15 cellular contexts compared by ENCODE assay signal in the genomic region with DNA sequence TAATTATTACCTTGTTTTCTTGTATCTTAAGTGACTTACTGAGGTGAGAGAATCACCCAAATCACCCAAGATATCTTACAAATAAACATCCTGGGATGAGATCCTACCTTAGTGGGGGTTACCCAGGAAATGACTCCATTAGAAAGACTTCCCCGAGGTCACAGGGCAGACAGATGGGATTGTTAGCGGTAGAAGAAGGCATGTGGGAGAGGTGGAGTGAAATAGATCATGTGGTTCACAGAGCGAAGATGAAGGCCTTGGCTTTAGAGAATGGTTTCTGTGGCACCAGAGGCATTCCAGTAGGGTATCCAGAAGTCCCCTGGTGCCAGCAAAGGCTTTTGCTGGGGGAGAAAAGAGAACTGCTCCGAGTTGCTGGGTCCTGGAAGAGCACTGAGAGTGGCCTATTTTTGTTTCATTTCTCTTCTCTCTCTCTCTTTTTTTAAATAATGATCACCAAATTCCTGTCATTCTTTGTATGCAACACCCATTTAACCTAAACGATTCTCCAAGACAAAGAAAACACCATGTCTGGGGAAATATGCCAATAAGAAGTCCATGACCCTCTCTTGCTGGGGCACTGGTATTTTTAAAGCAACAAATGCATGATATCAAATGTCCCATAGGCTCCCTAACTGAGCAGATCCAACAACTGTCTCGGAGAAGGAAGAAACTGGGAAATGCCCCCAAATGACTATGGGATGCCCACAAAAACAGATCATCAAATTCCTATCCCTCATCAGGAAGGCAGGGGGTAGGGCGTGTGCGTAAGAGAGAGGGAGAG.
DNase-seq lines count a peak whose midpoint lies in the region; TF ChIP-seq lines count a peak whose summit lies in the region.
"Had no signal": no experiment of that assay in that cellular context is flagged by ENCODE, and none has a peak within 500 bp of the region (broad histone marks: within the 10 kb centered on the region; RNA-seq: fewer than 3 reads in every experiment).

No MANE protein-coding gene starts in this region.

- peak overlapping the region in 1 of 3 experiments; percentile 3 for H3K4me3 Mint-ChIP-seq in nephron
- H3K4me3 Mint-ChIP-seq in CD4-positive, alpha-beta memory T cell, result no peak overlapping the region
- H3K4me3 Mint-ChIP-seq: activated CD4-positive, alpha-beta memory T cell treated with anti-CD3 and anti-CD28 coated beads for 36 hours had no signal

- H3K9me3 ChIP-seq in CD4-positive, alpha-beta memory T cell (ENCODE audit: control insufficient read depth in 1 of 2, low read length in 2 of 2), result no peaks in the 10 kb centered on the region
- H3K9me3 ChIP-seq: ascending aorta had no signal

- H3K27me3 ChIP-seq in CD4-positive, alpha-beta memory T cell (ENCODE audit: insufficient read depth, low read length), result no peaks in the 10 kb centered on the region
- H3K27me3 ChIP-seq: ascending aorta had no signal

- H3K27ac Mint-ChIP-seq in nephron, result peak overlapping the region; percentile 78 to 84 (median 83)
- no peak overlapping the region for H3K27ac Mint-ChIP-seq in CD4-positive, alpha-beta memory T cell
- H3K27ac Mint-ChIP-seq: activated CD4-positive, alpha-beta memory T cell treated with anti-CD3 and anti-CD28 coated beads for 36 hours had no signal

- no peaks in the 10 kb centered on the region for H3K9me3 Mint-ChIP-seq in nephron
- peaks cover 0 to 6% (median 2%) of the 10 kb centered on the region in 8 donors for H3K9me3 Mint-ChIP-seq in CD4-positive, alpha-beta memory T cell
- H3K9me3 Mint-ChIP-seq: activated CD4-positive, alpha-beta memory T cell treated with anti-CD3 and anti-CD28 coated beads for 36 hours had no signal

- H3K4me3 ChIP-seq in epithelial cell of proximal tubule (ENCODE audit: low read depth, low read length), result no peak overlapping the region
- H3K4me3 ChIP-seq in CD4-positive, alpha-beta memory T cell (ENCODE audit: low read length in 2 of 2), result no peak overlapping the region
- H3K4me3 ChIP-seq: ascending aorta had no signal

- no peaks in the 10 kb centered on the region for H3K36me3 Mint-ChIP-seq in nephron (ENCODE audit: low read depth)
- no peaks in the 10 kb centered on the region for H3K36me3 Mint-ChIP-seq in CD4-positive, alpha-beta memory T cell
- H3K36me3 Mint-ChIP-seq: activated CD4-positive, alpha-beta memory T cell treated with anti-CD3 and anti-CD28 coated beads for 36 hours had no signal

- H3K4me1 ChIP-seq in CD4-positive, alpha-beta memory T cell (ENCODE audit: insufficient read depth, low read length), result no peaks in the 10 kb centered on the region
- H3K4me1 ChIP-seq: ascending aorta had no signal

- H3K27me3 Mint-ChIP-seq in nephron (ENCODE audit: low read depth), result no peaks in the 10 kb centered on the region
- H3K27me3 Mint-ChIP-seq in CD4-positive, alpha-beta memory T cell, result no peaks in the 10 kb centered on the region
- H3K27me3 Mint-ChIP-seq: activated CD4-positive, alpha-beta memory T cell treated with anti-CD3 and anti-CD28 coated beads for 36 hours had no signal

- peak; percentile 93 for DNase-seq in EL
- DNase-seq in NCI-H226, result peak; percentile 91
- DNase-seq in epithelial cell of proximal tubule (ENCODE audit: low read depth), result peak; percentile 53
- no peak for DNase-seq in NCI-H2107 treated with DMSO at 0.1 percent for 48 hours (lab: John Stamatoyannopoulos, UW; ENCODE audit: unreplicated experiment)
- no peak for DNase-seq in superior temporal gyrus (ENCODE audit: extremely low spot score)
- no peak for DNase-seq in CD4-positive, alpha-beta memory T cell
- no peak for DNase-seq in GM19240 (ENCODE audit: insufficient read length, low spot score)
- DNase-seq: activated CD4-positive, alpha-beta memory T cell treated with anti-CD3 and anti-CD28 coated beads for 36 hours; foreskin melanocyte; NCI-H2081 treated with DMSO at 0.1 percent for 48 hours; NCI-H774; T1000 had no signal

- POLR2A ChIA-PET in CD4-positive, alpha-beta memory T cell (lab: Charles Lee; ENCODE audit: partially characterized antibody), result no interaction called here

- CTCF ChIA-PET in CD4-positive, alpha-beta memory T cell (lab: Charles Lee; ENCODE audit: partially characterized antibody), result no interaction called here

- no peaks in the 10 kb centered on the region for H3K36me3 ChIP-seq in CD4-positive, alpha-beta memory T cell (ENCODE audit: insufficient read depth, low read length)
- H3K36me3 ChIP-seq: ascending aorta had no signal

- peaks cover 44% of the 10 kb centered on the region for H3K4me1 Mint-ChIP-seq in nephron
- no peaks in the 10 kb centered on the region for H3K4me1 Mint-ChIP-seq in CD4-positive, alpha-beta memory T cell

- no peak overlapping the region for H3K27ac ChIP-seq in CD4-positive, alpha-beta memory T cell (ENCODE audit: low read depth, low read length)
- H3K27ac ChIP-seq: ascending aorta, C4-2B had no signal

- intact Hi-C loops in CD4-positive, alpha-beta memory T cell (cut with micrococcal nuclease), result no loop called here

- TF ChIP-seq CTCF in epithelial cell of proximal tubule (conservative IDR thresholded peaks at IDR 0.05; ENCODE audit: low read depth, low read length) (no peak), nephron (IDR thresholded peaks at IDR 0.05; ENCODE audit: unreplicated experiment in 3 of 3) (no peak)

Comparison
In these comparisons a context has a peak if more than half of its experiments do, and no peak if none do; other contexts are left out.
1. DNase-seq: peak in EL (single experiment), NCI-H226 (single experiment) and epithelial cell of proximal tubule (single experiment); none in NCI-H2107 treated with DMSO at 0.1 percent for 48 hours (single experiment), superior temporal gyrus (single experiment), CD4-positive, alpha-beta memory T cell (0 of 5) and GM19240 (single experiment).
2. H3K27ac Mint-ChIP-seq: peak in nephron (3 of 3); none in CD4-positive, alpha-beta memory T cell (0 of 7).